Comparison of ENCODE assay signal across 13 cellular contexts in the genomic region with DNA sequence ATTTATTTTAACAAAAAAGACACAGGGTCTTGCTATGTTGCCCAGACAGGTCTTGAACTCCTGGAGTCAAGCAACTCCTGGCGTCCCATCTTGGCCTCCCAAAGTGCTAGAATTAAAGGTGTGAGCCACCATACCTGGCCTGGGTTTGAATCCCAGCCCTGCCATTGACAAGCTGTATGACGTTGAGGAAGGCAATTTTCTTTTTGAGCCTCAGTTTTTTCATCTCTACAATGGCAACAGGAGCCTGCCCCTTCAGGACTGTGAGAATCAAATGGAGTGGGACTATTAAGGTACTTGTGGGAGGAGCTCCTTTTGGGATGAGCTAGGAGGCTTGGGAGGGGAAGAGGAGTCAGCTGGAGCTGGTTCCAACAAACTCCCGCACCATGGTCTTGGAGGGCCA. TPM values are rescaled to one million over a fixed set of nuclear protein-coding genes. Genes with fewer than 3 reads are reported as not detected.
DNase-seq lines count a peak whose midpoint lies in the region; FAIRE-seq and TF ChIP-seq lines count a peak whose summit lies in the region.
"Had no signal": no experiment of that assay in that cellular context is flagged by ENCODE, and none has a peak within 500 bp of the region (broad histone marks: within the 10 kb centered on the region; RNA-seq: fewer than 3 reads in every experiment).

No MANE protein-coding gene starts in this region.

- H3K27me3 Mint-ChIP-seq in MCF 10A (ENCODE audit: insufficient read depth, unreplicated experiment) (no peaks in the 10 kb centered on the region), astrocyte (ENCODE audit: low read depth, unreplicated experiment) (no peaks in the 10 kb centered on the region), type B pancreatic cell (no peaks in the 10 kb centered on the region)
- H3K27me3 Mint-ChIP-seq: naive B cell had no signal

- H3K4me1 ChIP-seq in mammary epithelial cell (ENCODE audit: insufficient read depth, low read length), result peaks cover 75% of the 10 kb centered on the region
- peaks cover 76% of the 10 kb centered on the region for H3K4me1 ChIP-seq in astrocyte (ENCODE audit: insufficient read depth, low read length)
- peaks cover 86% of the 10 kb centered on the region for H3K4me1 ChIP-seq in muscle layer of colon (ENCODE audit: insufficient read depth, low read length)

- WGBS in mammary epithelial cell (ENCODE audit: low coverage, missing lambda C conversion rate), result 69% methylated on average over 2 of the region's 3 CpGs

- CTCF ChIA-PET in MCF 10A (lab: Yijun Ruan, JAX), result interaction anchor here (1.4 to 19.0 kb wide), 4 partner anchors 12 to 42 kb away, joined by 6 to 396 read pairs (median 10); a partner anchor contains a TSS
- CTCF ChIA-PET in mammary epithelial cell (lab: Charles Lee; ENCODE audit: low non-redundant PET), result no interaction called here

- H3K27ac ChIP-seq in mammary epithelial cell (ENCODE audit: insufficient read depth, low read depth, low read length) (no peak overlapping the region), astrocyte (ENCODE audit: low read depth, low read length) (no peak overlapping the region), muscle layer of colon (ENCODE audit: low read depth, low read length) (peak overlapping the region; percentile 20)

- dilution Hi-C loops in mammary epithelial cell (cut with HindIII; ENCODE audit: low sequenced_read_pairs), result loop anchor here (5.0 kb wide), 2 partner anchors 48 to 227 kb away; no protein-coding TSS in a partner anchor

- H2AFZ ChIP-seq in mammary epithelial cell (ENCODE audit: low read depth, low read length) (no peak overlapping the region), astrocyte (ENCODE audit: low read depth, low read length) (no peak overlapping the region)

- in situ Hi-C loops in mammary epithelial cell (cut with MboI; ENCODE audit: low sequenced_read_pairs in 2 of 2), result no loop called here

- H3K27me3 ChIP-seq in mammary epithelial cell (ENCODE audit: insufficient read depth, low read length), result no peaks in the 10 kb centered on the region
- no peaks in the 10 kb centered on the region for H3K27me3 ChIP-seq in astrocyte (ENCODE audit: insufficient read depth, low read length)
- no peaks in the 10 kb centered on the region for H3K27me3 ChIP-seq in muscle layer of colon (ENCODE audit: control insufficient read depth in 1 of 2, insufficient read depth in 2 of 2, low read length in 2 of 2)

- H3K4me1 Mint-ChIP-seq in MCF 10A (ENCODE audit: insufficient read depth, unreplicated experiment), result peaks cover 82% of the 10 kb centered on the region
- peaks cover 51% of the 10 kb centered on the region for H3K4me1 Mint-ChIP-seq in astrocyte (ENCODE audit: low read depth, unreplicated experiment)
- H3K4me1 Mint-ChIP-seq in type B pancreatic cell (ENCODE audit: unreplicated experiment), result peaks cover 75% of the 10 kb centered on the region

- TF ChIP-seq CTCF in MCF 10A (IDR thresholded peaks at IDR 0.05; ENCODE audit: unreplicated experiment) (no peak), mammary epithelial cell (conservative IDR thresholded peaks at IDR 0.05 in 1 of 2, IDR thresholded peaks at IDR 0.05 in 1 of 2; ENCODE audit: extremely low read depth in 1 of 2, insufficient read depth in 1 of 2, low read depth in 1 of 2, low read length in 2 of 2) (no peak), astrocyte (IDR thresholded peaks at IDR 0.05; ENCODE audit: insufficient read depth, low read depth, low read length) (no peak), type B pancreatic cell (conservative IDR thresholded peaks at IDR 0.05) (no peak)

- DNase-seq in MCF 10A (ENCODE audit: unreplicated experiment), result no peak
- no peak for DNase-seq in mammary epithelial cell
- DNase-seq in astrocyte (ENCODE audit: low read depth), result no peak
- no peak for DNase-seq in type B pancreatic cell (ENCODE audit: extremely low spot score, unreplicated experiment)
- no peak for DNase-seq in NOMO-1 (lab: John Stamatoyannopoulos, UW; ENCODE audit: unreplicated experiment in 2 of 2)
- DNase-seq in DMS 273 (lab: John Stamatoyannopoulos, UW; ENCODE audit: unreplicated experiment), result no peak
- no peak for DNase-seq in glomerular visceral epithelial cell (ENCODE audit: extremely low spot score)

- BruUV-seq in MCF 10A (replicated peaks; lab: Mats Ljungman, UMichigan) (no TSS peak), mammary epithelial cell (replicated peaks; lab: Mats Ljungman, UMichigan) (no TSS peak)

- H3K36me3 Mint-ChIP-seq in MCF 10A (ENCODE audit: insufficient read depth, unreplicated experiment), result peaks cover 7% of the 10 kb centered on the region
- H3K36me3 Mint-ChIP-seq in astrocyte (ENCODE audit: low read depth, unreplicated experiment), result peaks cover 2% of the 10 kb centered on the region
- no peaks in the 10 kb centered on the region for H3K36me3 Mint-ChIP-seq in type B pancreatic cell
- H3K36me3 Mint-ChIP-seq: naive B cell had no signal

- intact Hi-C loops in MCF 10A (cut with micrococcal nuclease), result no loop called here
- intact Hi-C loops in mammary epithelial cell (cut with micrococcal nuclease), result loop anchor here (10.0 kb wide), 1 partner anchor 290 kb away; no protein-coding TSS in a partner anchor

- H3K4me2 ChIP-seq in mammary epithelial cell (ENCODE audit: insufficient read depth, low read depth, low read length) (no peak overlapping the region), astrocyte (ENCODE audit: low read length) (peak overlapping the region; percentile 12)

- FAIRE-seq in astrocyte (lab: Jason Lieb, UNC), result no peak
- FAIRE-seq: kidney, TTC549 had no signal

- H3K9me3 ChIP-seq in mammary epithelial cell (replicated peaks; ENCODE audit: insufficient read depth, low read length) (no peaks in the 10 kb centered on the region), astrocyte (ENCODE audit: insufficient read depth, low read depth, low read length) (no peaks in the 10 kb centered on the region), muscle layer of colon (ENCODE audit: low read length) (no peaks in the 10 kb centered on the region)

- H4K20me1 ChIP-seq in mammary epithelial cell (ENCODE audit: insufficient read depth, low read length) (no peaks in the 10 kb centered on the region), astrocyte (ENCODE audit: insufficient read depth, low read length) (peaks cover 13% of the 10 kb centered on the region)

- no peak overlapping the region for H3K4me3 ChIP-seq in mammary epithelial cell (replicated peaks in 1 of 3; ENCODE audit: insufficient read depth in 1 of 3, low read depth in 2 of 3, low read length in 3 of 3)
- no peak overlapping the region for H3K4me3 ChIP-seq in astrocyte (ENCODE audit: insufficient read depth, low read depth, low read length)
- no peak overlapping the region for H3K4me3 ChIP-seq in muscle layer of colon (ENCODE audit: low read depth in 1 of 2, low read length in 2 of 2)

- H3K36me3 ChIP-seq in mammary epithelial cell (ENCODE audit: insufficient read depth, low read length) (no peaks in the 10 kb centered on the region), astrocyte (ENCODE audit: insufficient read depth, low read length) (no peaks in the 10 kb centered on the region), muscle layer of colon (ENCODE audit: insufficient read depth, low read length) (no peaks in the 10 kb centered on the region)

- H3K9ac ChIP-seq in mammary epithelial cell (ENCODE audit: insufficient read depth, low read length) (no peak overlapping the region), astrocyte (ENCODE audit: low read length) (no peak overlapping the region), muscle layer of colon (ENCODE audit: low read length) (no peak overlapping the region)

- H3K4me3 Mint-ChIP-seq in MCF 10A (ENCODE audit: unreplicated experiment) (no peak overlapping the region), astrocyte (ENCODE audit: unreplicated experiment) (no peak overlapping the region), type B pancreatic cell (no peak overlapping the region)

- H3K27ac Mint-ChIP-seq in MCF 10A (ENCODE audit: low read depth, unreplicated experiment) (peak overlapping the region; percentile 14), astrocyte (ENCODE audit: unreplicated experiment) (peak overlapping the region; percentile 50), type B pancreatic cell (peak overlapping the region; percentile 36)

- POLR2A ChIA-PET in MCF 10A (lab: Yijun Ruan, JAX), result interaction anchor here (0.9 to 4.3 kb wide), 6 partner anchors 11 to 157 kb away, joined by 3 to 24 read pairs (median 5); a partner anchor contains a TSS

- H3K9me3 Mint-ChIP-seq in MCF 10A (ENCODE audit: unreplicated experiment) (no peaks in the 10 kb centered on the region), astrocyte (ENCODE audit: unreplicated experiment) (no peaks in the 10 kb centered on the region), type B pancreatic cell (no peaks in the 10 kb centered on the region)
- H3K9me3 Mint-ChIP-seq: naive B cell had no signal

- peaks cover 22% of the 10 kb centered on the region for H3K79me2 ChIP-seq in mammary epithelial cell (ENCODE audit: insufficient read depth, low read length)
- peaks cover 21% of the 10 kb centered on the region for H3K79me2 ChIP-seq in astrocyte (ENCODE audit: insufficient read depth, low read length)

RNA-seq across cellular contexts. Expression of a gene that starts 6.2 kb away (rescaled TPM):
- total RNA-seq in MCF 10A (2022) (12.2 and 12.6 TPM in 2 replicates), mammary epithelial cell (10 to 100 TPM; 12.7 to 26.6 TPM), astrocyte (37.6 and 38.8 TPM in 2 replicates), type B pancreatic cell (ENCODE audit: low replicate concordance) (23.8 and 34.3 TPM in 2 replicates)
- 6.9 TPM for polyA plus RNA-seq in mammary epithelial cell
- 18.5 TPM for polyA minus RNA-seq in mammary epithelial cell

RNA-seq across cellular contexts. Expression of a gene that starts 27.5 kb away (rescaled TPM):
- 70.0 and 96.8 TPM in 2 replicates for total RNA-seq in MCF 10A (2022)
- total RNA-seq in mammary epithelial cell, result 10 to 100 TPM in 1 of 2 donors, 1 to 10 TPM in 1; 5.2 to 61.8 TPM
- 53.9 TPM for polyA plus RNA-seq in mammary epithelial cell
- 22.7 TPM for polyA minus RNA-seq in mammary epithelial cell
- 6.4 and 14.4 TPM in 2 replicates for total RNA-seq in astrocyte
- 23.2 and 50.3 TPM in 2 replicates for total RNA-seq in type B pancreatic cell (ENCODE audit: low replicate concordance)

RNA-seq across cellular contexts. Expression of a gene that starts 49.3 kb away (rescaled TPM):
- not detected in 2 replicates for total RNA-seq in MCF 10A (2022)
- total RNA-seq in mammary epithelial cell, result under 1 TPM in 1 of 2 donors, not detected in 1; 0.67 TPM
- not detected for polyA plus RNA-seq in mammary epithelial cell
- 0.57 TPM for polyA minus RNA-seq in mammary epithelial cell
- total RNA-seq in astrocyte, result 0.34 and 0.43 TPM in 2 replicates
- 0.36 and 0.43 TPM in 2 replicates for total RNA-seq in type B pancreatic cell (ENCODE audit: low replicate concordance)
- total RNA-seq: HT-29, RPMI7951 had no signal
